In genomic region chr1:90198616-90199015, GRCh38 we compare ENCODE assay signal across 28 cellular contexts.
DNase-seq lines count a peak whose midpoint lies in the region; ATAC-seq, FAIRE-seq and TF ChIP-seq lines count a peak whose summit lies in the region.
"Had no signal": no experiment of that assay in that cellular context is flagged by ENCODE, and none has a peak within 500 bp of the region (broad histone marks: within the 10 kb centered on the region; RNA-seq: fewer than 3 reads in every experiment).

No MANE protein-coding gene starts in this region.

- no peak overlapping the region for H3K4me3 Mint-ChIP-seq in progenitor cell of endocrine pancreas (ENCODE audit: low read depth)
- H3K4me3 Mint-ChIP-seq: activated naive CD8-positive, alpha-beta T cell treated with anti-CD3 and anti-CD28 coated beads, Interleukin-2, amount 10 ng/mL, durations not matched to agents 7 days and 5 days; CD8-positive, alpha-beta memory T cell; effector memory CD8-positive, alpha-beta T cell; HFFc6; memory B cell; naive thymus-derived CD8-positive, alpha-beta T cell had no signal

- H3K56ac ChIP-seq in H1 (replicated peaks; ENCODE audit: insufficient read length, low read depth, low read length): no peak overlapping the region

- no peak for TF ChIP-seq CTCF in H1 (IDR thresholded peaks at IDR 0.05; ENCODE audit: control extremely low read depth in 1 of 3, insufficient read depth in 1 of 3, low read depth in 1 of 3, low read length in 3 of 3)
- no peak for TF ChIP-seq CTCF in progenitor cell of endocrine pancreas (IDR thresholded peaks at IDR 0.05; ENCODE audit: unreplicated experiment)

- H3K36me3 Mint-ChIP-seq in progenitor cell of endocrine pancreas (ENCODE audit: insufficient read depth): no peaks in the 10 kb centered on the region
- H3K36me3 Mint-ChIP-seq: activated naive CD8-positive, alpha-beta T cell treated with anti-CD3 and anti-CD28 coated beads, Interleukin-2, amount 10 ng/mL, durations not matched to agents 7 days and 5 days; CD8-positive, alpha-beta memory T cell; memory B cell; naive thymus-derived CD8-positive, alpha-beta T cell had no signal

- CTCF ChIA-PET in H1 (lab: Charles Lee; ENCODE audit: partially characterized antibody): interaction anchor here (0.6 to 2.1 kb wide), 6 partner anchors 11 to 352 kb away, joined by 3 to 7 read pairs (median 4); no protein-coding TSS in a partner anchor

- no peaks in the 10 kb centered on the region for H3K27me3 ChIP-seq in H1 (replicated peaks in 1 of 4; ENCODE audit: control insufficient read depth in 3 of 4, extremely low read depth in 1 of 4, insufficient read depth in 3 of 4, low read length in 3 of 4)
- H3K27me3 ChIP-seq: esophagus squamous epithelium, gastrocnemius medialis, pancreas, right lobe of liver had no signal

- TF ChIP-seq RAD21 in H1 (IDR thresholded peaks at IDR 0.05 in 1 of 2, conservative IDR thresholded peaks at IDR 0.05 in 1 of 2; ENCODE audit: low read depth in 2 of 2, low read length in 2 of 2): no peak

- H3K4me1 ChIP-seq in H1 (replicated peaks in 1 of 4; ENCODE audit: control insufficient read depth in 3 of 4, insufficient read depth in 4 of 4, low read length in 3 of 4): peaks cover 0 to 4% (median 2%) of the 10 kb centered on the region in 4 experiments; a peak in 4 of 7 replicates
- H3K4me1 ChIP-seq: esophagus squamous epithelium, gastrocnemius medialis, pancreas, right lobe of liver had no signal

- DNase-seq in NCI-H510A treated with DMSO at 0.1 percent for 48 hours (lab: John Stamatoyannopoulos, UW) (peak; percentile 49), NCI-H510A (lab: John Stamatoyannopoulos, UW) (no peak), NCI-H2227 (lab: John Stamatoyannopoulos, UW; ENCODE audit: unreplicated experiment) (peak; percentile 71), H1 (ENCODE audit: low read depth in 1 of 2, low spot score in 2 of 2) (no peak), progenitor cell of endocrine pancreas (ENCODE audit: low spot score, unreplicated experiment) (no peak), NCI-H187 treated with DMSO at 0.1 percent for 48 hours (lab: John Stamatoyannopoulos, UW) (no peak), NCI-H446 (lab: John Stamatoyannopoulos, UW) (no peak)
- DNase-seq: activated CD4-positive, alpha-beta T cell treated with anti-CD3 and anti-CD28 coated beads, Interleukin-2, amount 50 U/mL, for 4 hours; activated CD8-positive, alpha-beta memory T cell treated with anti-CD3 and anti-CD28 coated beads, Interleukin-2, amount 50 U/mL, for 4 hours; activated effector memory CD4-positive, alpha-beta T cell treated with Interleukin-2 at 50 U/mL for 16 hours; activated naive CD8-positive, alpha-beta T cell treated with anti-CD3 and anti-CD28 coated beads, Interleukin-2, amount 10 ng/mL, durations not matched to agents 7 days and 5 days; CD8-positive, alpha-beta memory T cell; effector memory CD8-positive, alpha-beta T cell; esophagus squamous epithelium; gastrocnemius medialis; HFFc6; MV-4-11; naive thymus-derived CD8-positive, alpha-beta T cell; NCI-H226; pancreas; right lobe of liver; SK-N-SH; trophoblast cell; WERI-Rb-1 had no signal

- no peaks in the 10 kb centered on the region for H4K20me1 ChIP-seq in H1 (replicated peaks in 1 of 2; ENCODE audit: control insufficient read depth in 1 of 2, insufficient read depth in 2 of 2, low read length in 2 of 2)

- H3K4me1 Mint-ChIP-seq in progenitor cell of endocrine pancreas (ENCODE audit: low read depth): peaks cover 19% of the 10 kb centered on the region
- H3K4me1 Mint-ChIP-seq: activated naive CD8-positive, alpha-beta T cell treated with anti-CD3 and anti-CD28 coated beads, Interleukin-2, amount 10 ng/mL, durations not matched to agents 7 days and 5 days; CD8-positive, alpha-beta memory T cell; memory B cell; naive thymus-derived CD8-positive, alpha-beta T cell had no signal

- H2BK15ac ChIP-seq in H1 (ENCODE audit: low read length): no peak overlapping the region

- H3K79me1 ChIP-seq in H1 (ENCODE audit: low read depth, low read length): no peaks in the 10 kb centered on the region

- H3K9me3 ChIP-seq in H1 (ENCODE audit: insufficient read depth in 2 of 2, low read depth in 1 of 2, low read length in 1 of 2): no peaks in the 10 kb centered on the region
- H3K9me3 ChIP-seq: esophagus squamous epithelium, gastrocnemius medialis, pancreas, right lobe of liver, SK-N-SH had no signal

- no peak overlapping the region for H3K9ac ChIP-seq in H1 (replicated peaks in 1 of 4; ENCODE audit: extremely low read depth in 1 of 4, low read depth in 3 of 4, low read length in 3 of 4)
- H3K9ac ChIP-seq: KMS-11, SK-N-SH had no signal

- peak overlapping the region; percentile 70 for H3K27ac Mint-ChIP-seq in progenitor cell of endocrine pancreas
- H3K27ac Mint-ChIP-seq: activated naive CD8-positive, alpha-beta T cell treated with anti-CD3 and anti-CD28 coated beads, Interleukin-2, amount 10 ng/mL, durations not matched to agents 7 days and 5 days; CD8-positive, alpha-beta memory T cell; effector memory CD8-positive, alpha-beta T cell; HFFc6; memory B cell; naive thymus-derived CD8-positive, alpha-beta T cell had no signal

- WGBS in H1 (ENCODE audit: extremely low coverage in 1 of 2, insufficient coverage in 1 of 2, insufficient read length in 1 of 2, insufficient replicate concordance in 2 of 2, low coverage in 1 of 2, low lambda C conversion rate in 2 of 2, missing lambda C conversion rate in 1 of 2), 2 experiments: 82% methylated on average over 7 of the region's 7 CpGs; no CpG with 5 or more reads in 1 of the 2 experiments

- TF ChIP-seq POLR2A in H1 (IDR thresholded peaks at IDR 0.05; ENCODE audit: control extremely low read depth in 1 of 2, low read depth in 2 of 2, low read length in 2 of 2): no peak

- H3K23me2 ChIP-seq in H1 (ENCODE audit: low read depth, low read length): no peaks in the 10 kb centered on the region

- no peaks in the 10 kb centered on the region for H3K36me3 ChIP-seq in H1 (ENCODE audit: control insufficient read depth in 2 of 4, insufficient read depth in 4 of 4, low read length in 3 of 4)
- H3K36me3 ChIP-seq: esophagus squamous epithelium, gastrocnemius medialis, pancreas, right lobe of liver, WERI-Rb-1 had no signal

- H2AK5ac ChIP-seq in H1 (ENCODE audit: low read depth, low read length): no peak overlapping the region

- H2BK5ac ChIP-seq in H1 (ENCODE audit: low read depth, low read length): no peak overlapping the region

- no peak overlapping the region for H2BK20ac ChIP-seq in H1 (ENCODE audit: low read length)

- POLR2A ChIA-PET in H1 (lab: Charles Lee; ENCODE audit: partially characterized antibody): no interaction called here

- H3K4me3 ChIP-seq in H1 (ENCODE audit: extremely low read depth in 1 of 4, insufficient read depth in 2 of 4, low read depth in 3 of 4, low read length in 4 of 4): no peak overlapping the region
- H3K4me3 ChIP-seq: esophagus squamous epithelium, gastrocnemius medialis, pancreas, right lobe of liver had no signal

- H4K8ac ChIP-seq in H1 (ENCODE audit: extremely low read depth, insufficient read depth, low read length): no peak overlapping the region

- no peak for TF ChIP-seq EP300 in H1 (IDR thresholded peaks at IDR 0.05; ENCODE audit: borderline replicate concordance in 1 of 2, low read depth in 2 of 2, low read length in 2 of 2)

- H3K4ac ChIP-seq in H1 (replicated peaks; ENCODE audit: insufficient read length, low read depth, low read length): no peak overlapping the region

- H3K14ac ChIP-seq in H1 (ENCODE audit: insufficient read length): no peak overlapping the region

- peak overlapping the region; percentile 95 for H2AFZ ChIP-seq in H1 (ENCODE audit: low read length)

- no peak overlapping the region for H4K5ac ChIP-seq in H1 (ENCODE audit: insufficient read length, low read depth, low read length)

- H4K91ac ChIP-seq in H1 (replicated peaks; ENCODE audit: insufficient read length, low read length): no peak overlapping the region

- H2BK120ac ChIP-seq in H1 (replicated peaks; ENCODE audit: low read depth, low read length): no peak overlapping the region

- H3K4me2 ChIP-seq in H1 (ENCODE audit: insufficient read depth in 1 of 2, low read depth in 2 of 2, low read length in 2 of 2): no peak overlapping the region
- H3K4me2 ChIP-seq: KMS-11, SK-N-SH had no signal

- H3K27me3 Mint-ChIP-seq in progenitor cell of endocrine pancreas: peaks cover 73% of the 10 kb centered on the region

- no peak overlapping the region for H2BK12ac ChIP-seq in H1 (ENCODE audit: low read depth, low read length)

- no peak overlapping the region for H3K23ac ChIP-seq in H1 (ENCODE audit: insufficient read length)

- no peak overlapping the region for H3K27ac ChIP-seq in H1 (ENCODE audit: low read depth, low read length)
- H3K27ac ChIP-seq: esophagus squamous epithelium, gastrocnemius medialis, KMS-11, pancreas, right lobe of liver, WERI-Rb-1 had no signal

- H3K18ac ChIP-seq in H1 (ENCODE audit: extremely low read depth, low read length): no peak overlapping the region

- FAIRE-seq in H1 (lab: Jason Lieb, UNC): peak; percentile 48
- FAIRE-seq: GM12892, pancreas had no signal

- no peaks in the 10 kb centered on the region for H3K9me3 Mint-ChIP-seq in progenitor cell of endocrine pancreas (ENCODE audit: low read depth)
- H3K9me3 Mint-ChIP-seq: activated naive CD8-positive, alpha-beta T cell treated with anti-CD3 and anti-CD28 coated beads, Interleukin-2, amount 10 ng/mL, durations not matched to agents 7 days and 5 days; effector memory CD8-positive, alpha-beta T cell; HFFc6; memory B cell; naive thymus-derived CD8-positive, alpha-beta T cell had no signal

- no peaks in the 10 kb centered on the region for H3K79me2 ChIP-seq in H1 (ENCODE audit: control insufficient read depth in 1 of 2, insufficient read depth in 2 of 2, low read length in 2 of 2)

- ATAC-seq in GM18502 (IDR thresholded peaks at IDR 0.05; ENCODE audit: poor library complexity, unreplicated experiment): no peak
- ATAC-seq: effector memory CD8-positive, alpha-beta T cell; gastrocnemius medialis; naive thymus-derived CD8-positive, alpha-beta T cell; pancreas; right lobe of liver had no signal

TF ChIP-seq in H1, 55 proteins besides CTCF, POLR2A, EP300 and RAD21:
- TF ChIP-seq RNF2 (IDR thresholded peaks at IDR 0.05; ENCODE audit: borderline replicate concordance, low read depth, low read length, missing control alignments, poor library complexity, severe bottlenecking): no peak
- TF ChIP-seq MAX (IDR thresholded peaks at IDR 0.05): no peak
- no peak for TF ChIP-seq CBX5 (IDR thresholded peaks at IDR 0.05; ENCODE audit: low read depth, low read length)
- TF ChIP-seq TBP (IDR thresholded peaks at IDR 0.05; ENCODE audit: low read depth, low read length): no peak
- TF ChIP-seq CHD1 (IDR thresholded peaks at IDR 0.05; ENCODE audit: low read depth, low read length): no peak

Comparison
In these comparisons a context has a peak if more than half of its experiments do, and no peak if none do; other contexts are left out.
1. DNase-seq: peak in NCI-H510A treated with DMSO at 0.1 percent for 48 hours (single experiment) and NCI-H2227 (single experiment); none in NCI-H510A (single experiment), H1 (0 of 2), progenitor cell of endocrine pancreas (single experiment), NCI-H187 treated with DMSO at 0.1 percent for 48 hours (single experiment) and NCI-H446 (0 of 2).